ENCODE assay signal across 17 cellular contexts in genomic region chr5:179485845-179486575, GRCh38.
DNase-seq lines count a peak whose midpoint lies in the region; ATAC-seq and TF ChIP-seq lines count a peak whose summit lies in the region.
"Had no signal": no experiment of that assay in that cellular context is flagged by ENCODE, and none has a peak within 500 bp of the region (broad histone marks: within the 10 kb centered on the region; RNA-seq: fewer than 3 reads in every experiment).

No MANE protein-coding gene starts in this region.

- H3K4me1 Mint-ChIP-seq in activated T-cell treated with anti-CD3 and anti-CD28 coated beads, Interleukin-2, amount 50 U/mL, for 24 hours (ENCODE audit: low read depth): no peaks in the 10 kb centered on the region
- peaks cover 30% of the 10 kb centered on the region for H3K4me1 Mint-ChIP-seq in nephron

- DNase-seq in activated T-cell treated with anti-CD3 and anti-CD28 coated beads, Interleukin-2, amount 50 U/mL, for 24 hours: no peak
- DNase-seq in activated T-cell treated with anti-CD3 and anti-CD28 coated beads, Interleukin-2, amount 50 U/mL, for 48 hours: no peak
- peak in 3 of 10 donors; percentile 27 to 46 (median 41) for DNase-seq in dorsolateral prefrontal cortex
- peak; percentile 61 for DNase-seq in spleen
- DNase-seq in upper lobe of left lung: no peak
- DNase-seq in ACHN: no peak
- no peak for DNase-seq in stimulated activated naive CD4-positive, alpha-beta T cell treated with Interleukin-2 at 50 U/mL for 16 hours (lab: John Stamatoyannopoulos, UW)
- DNase-seq: H9, MV-4-11, NCI-H1930, PC-9 had no signal

- peak overlapping the region in 3 of 59 donors; percentile 10 to 17 (median 11) for H3K4me3 ChIP-seq in dorsolateral prefrontal cortex
- H3K4me3 ChIP-seq in spleen: no peak overlapping the region
- H3K4me3 ChIP-seq in upper lobe of left lung: no peak overlapping the region
- H3K4me3 ChIP-seq: GM12878, PC-9 had no signal

- H3K9me3 ChIP-seq in spleen: no peaks in the 10 kb centered on the region
- H3K9me3 ChIP-seq in upper lobe of left lung: no peaks in the 10 kb centered on the region

- H3K4me1 ChIP-seq in spleen: peaks cover 0 to 48% (median 19%) of the 10 kb centered on the region in 6 donors
- no peaks in the 10 kb centered on the region for H3K4me1 ChIP-seq in upper lobe of left lung

- no peaks in the 10 kb centered on the region for H3K27me3 Mint-ChIP-seq in activated T-cell treated with anti-CD3 and anti-CD28 coated beads, Interleukin-2, amount 50 U/mL, for 24 hours
- H3K27me3 Mint-ChIP-seq in nephron (ENCODE audit: low read depth): peaks cover 26% of the 10 kb centered on the region

- H3K9me3 Mint-ChIP-seq in activated T-cell treated with anti-CD3 and anti-CD28 coated beads, Interleukin-2, amount 50 U/mL, for 24 hours: no peaks in the 10 kb centered on the region
- H3K9me3 Mint-ChIP-seq in nephron: peaks cover 4% of the 10 kb centered on the region

- in situ Hi-C loops in ACHN (cut with HindIII; ENCODE audit: low pct_ligation_motif_present, low pct_unique_long_range_greater_than_20kb, low sequenced_read_pairs): no loop called here

- no peaks in the 10 kb centered on the region for H3K36me3 ChIP-seq in spleen
- H3K36me3 ChIP-seq in upper lobe of left lung: no peaks in the 10 kb centered on the region

- no peaks in the 10 kb centered on the region for H3K36me3 Mint-ChIP-seq in activated T-cell treated with anti-CD3 and anti-CD28 coated beads, Interleukin-2, amount 50 U/mL, for 24 hours (ENCODE audit: low read depth)
- H3K36me3 Mint-ChIP-seq in nephron (ENCODE audit: low read depth): no peaks in the 10 kb centered on the region
- H3K36me3 Mint-ChIP-seq: CD14-positive monocyte had no signal

- WGBS in spleen, 5 donors: 71 to 80% (median 76%) methylated on average over 11 to 13 of the region's 13 CpGs
- WGBS in upper lobe of left lung, 2 donors: 78 to 86% methylated on average over 10 to 13 of the region's 13 CpGs

- TF ChIP-seq POLR2A in spleen (IDR thresholded peaks at IDR 0.05) (no peak), upper lobe of left lung (IDR thresholded peaks at IDR 0.05) (no peak)

- ATAC-seq in upper lobe of left lung (ENCODE audit: low FRiP score in 2 of 2): no peak
- ATAC-seq: GM12878 had no signal

- peak overlapping the region in 35 of 59 donors; percentile 5 to 86 (median 59) for H3K27ac ChIP-seq in dorsolateral prefrontal cortex
- peak overlapping the region in 3 of 8 donors; percentile 51 to 64 (median 59) for H3K27ac ChIP-seq in spleen
- no peak overlapping the region for H3K27ac ChIP-seq in upper lobe of left lung
- H3K27ac ChIP-seq: 22Rv1, KMS-11, PC-9, RWPE1 had no signal

- peaks cover 0 to 26% (median 0%) of the 10 kb centered on the region in 45 donors for H3K27me3 ChIP-seq in dorsolateral prefrontal cortex
- H3K27me3 ChIP-seq in spleen (replicated peaks in 1 of 7): no peaks in the 10 kb centered on the region
- H3K27me3 ChIP-seq in upper lobe of left lung: no peaks in the 10 kb centered on the region

- H3K27ac Mint-ChIP-seq in activated T-cell treated with anti-CD3 and anti-CD28 coated beads, Interleukin-2, amount 50 U/mL, for 24 hours: peak overlapping the region; percentile 22
- peak overlapping the region in 2 of 3 experiments; percentile 60 to 62 for H3K27ac Mint-ChIP-seq in nephron

- TF ChIP-seq CTCF in dorsolateral prefrontal cortex (IDR thresholded peaks at IDR 0.05 in 54 of 56, conservative IDR thresholded peaks at IDR 0.05 in 2 of 56; ENCODE audit: low read depth in 1 of 56, partially characterized antibody in 56 of 56) (no peak), nephron (IDR thresholded peaks at IDR 0.05; ENCODE audit: unreplicated experiment in 3 of 3) (no peak), spleen (IDR thresholded peaks at IDR 0.05 in 8 of 11, conservative IDR thresholded peaks at IDR 0.05 in 3 of 11) (no peak), upper lobe of left lung (IDR thresholded peaks at IDR 0.05) (no peak)

- no peak overlapping the region for H3K4me3 Mint-ChIP-seq in activated T-cell treated with anti-CD3 and anti-CD28 coated beads, Interleukin-2, amount 50 U/mL, for 24 hours
- no peak overlapping the region for H3K4me3 Mint-ChIP-seq in nephron
- H3K4me3 Mint-ChIP-seq: CD14-positive monocyte, H9 had no signal

- TF ChIP-seq EP300 in upper lobe of left lung (IDR thresholded peaks at IDR 0.05): no peak

- intact Hi-C loops in dorsolateral prefrontal cortex (cut with DNase I) (loop anchor here in 1 of 2 donors (10.0 kb wide), 1 partner anchor 111 kb away; no protein-coding TSS in a partner anchor), spleen (cut with DNase I; ENCODE audit: low total_unique reads) (no loop called here)

Comparison
In these comparisons a context has a peak if more than half of its experiments do, and no peak if none do; other contexts are left out.
1. H3K27ac ChIP-seq: peak in dorsolateral prefrontal cortex (35 of 59); none in upper lobe of left lung (0 of 4).